Comparison of ENCODE assay signal across 1 cellular context in genomic region chr7:134737561-134738353, GRCh38.
A peak's percentile ranks its signal among the peaks of the same experiment; 100 is the strongest.
TF ChIP-seq lines count a peak whose summit lies in the region.

No MANE protein-coding gene starts in this region.

TF ChIP-seq in K562, 482 proteins besides CTCF, POLR2A, EP300 and RAD21 (continued from another document):
- TF ChIP-seq ARID3B (CRISPR knock-in tag; IDR thresholded peaks at IDR 0.05; ENCODE audit: borderline replicate concordance) (no peak), RBM17 (IDR thresholded peaks at IDR 0.05; ENCODE audit: borderline replicate concordance, low read depth, low read length) (no peak), SNAPC5 (CRISPR knock-in tag; IDR thresholded peaks at IDR 0.05) (no peak), HDAC1 (IDR thresholded peaks at IDR 0.05) (peak in 1 of 2 experiments; percentile 50; a peak in 1 of 4 replicates), ETS2 (tag; IDR thresholded peaks at IDR 0.05; ENCODE audit: borderline replicate concordance, poor library complexity, severe bottlenecking) (no peak), FIP1L1 (IDR thresholded peaks at IDR 0.05; ENCODE audit: low read depth, low read length, poor library complexity, severe bottlenecking) (no peak), SPI1 (IDR thresholded peaks at IDR 0.05; ENCODE audit: borderline replicate concordance, low read depth, low read length) (0 out of 2 replicates have a peak, but pooled peaks have one; percentile 32), ZC3H8 (IDR thresholded peaks at IDR 0.05) (no peak), ZNF57 (CRISPR knock-in tag; IDR thresholded peaks at IDR 0.05) (no peak)
